8 cellular contexts compared by ENCODE assay signal in genomic region chr13:51832471-51833152, GRCh38. TPM values are rescaled to one million over a fixed set of nuclear protein-coding genes. Genes with fewer than 3 reads are reported as not detected.
DNase-seq lines count a peak whose midpoint lies in the region; ATAC-seq, FAIRE-seq and TF ChIP-seq lines count a peak whose summit lies in the region.

No MANE protein-coding gene starts in this region.

- no peaks in the 10 kb centered on the region for H3K4me1 ChIP-seq in Panc1 (ENCODE audit: control insufficient read depth, insufficient read depth, low read length)
- H3K4me1 ChIP-seq in kidney (ENCODE audit: control insufficient read depth in 1 of 2, insufficient read depth in 1 of 2, low read depth in 1 of 2, low read length in 2 of 2), result no peaks in the 10 kb centered on the region
- no peaks in the 10 kb centered on the region for H3K4me1 ChIP-seq in vagina

- FAIRE-seq in kidney (lab: Jason Lieb, UNC), result no peak

- H3K9me3 ChIP-seq in Panc1 (ENCODE audit: control insufficient read depth, insufficient read depth, low read depth, low read length) (no peaks in the 10 kb centered on the region), kidney (ENCODE audit: control insufficient read depth in 1 of 2, low read length in 2 of 2) (no peaks in the 10 kb centered on the region), vagina (no peaks in the 10 kb centered on the region)

- intact Hi-C loops in Panc1 (cut with micrococcal nuclease; ENCODE audit: unreplicated experiment) (no loop called here), kidney (cut with DNase I) (no loop called here), vagina (cut with DNase I) (no loop called here)

- H3K9ac ChIP-seq in kidney (ENCODE audit: low read length in 2 of 2), result no peak overlapping the region

- peak; percentile 68 for DNase-seq in AG20443 (ENCODE audit: low spot score)
- DNase-seq in Panc1 (ENCODE audit: low read depth, low spot score), result no peak
- peak; percentile 14 for DNase-seq in astrocyte of the hippocampus (ENCODE audit: low read depth, low spot score)
- DNase-seq in kidney, result no peak
- DNase-seq in vagina (ENCODE audit: extremely low spot score in 2 of 2), result peak in 1 of 2 donors; percentile 81
- DNase-seq in kidney glomerular epithelial cell (lab: John Stamatoyannopoulos, UW), result no peak

- POLR2A ChIA-PET in Panc1 (lab: Charles Lee), result no interaction called here

- H3K36me3 ChIP-seq in Panc1 (ENCODE audit: control insufficient read depth, insufficient read depth, low read length) (no peaks in the 10 kb centered on the region), kidney (ENCODE audit: control insufficient read depth in 1 of 2, insufficient read depth in 2 of 2, low read length in 2 of 2) (no peaks in the 10 kb centered on the region), vagina (no peaks in the 10 kb centered on the region)

- H3K27me3 ChIP-seq in Panc1 (ENCODE audit: control insufficient read depth, insufficient read depth, low read length), result peaks cover 4% of the 10 kb centered on the region; the same call in 1 of the 2 replicates
- no peaks in the 10 kb centered on the region for H3K27me3 ChIP-seq in vagina

- ATAC-seq in GM18508 (IDR thresholded peaks at IDR 0.05; ENCODE audit: insufficient read depth, unreplicated experiment) (peak; percentile 54), HG03045 (IDR thresholded peaks at IDR 0.05; ENCODE audit: unreplicated experiment) (peak; percentile 69), Panc1 (0 out of 2 replicates have a peak, but pooled peaks have one; percentile 73)

- TF ChIP-seq CTCF in Panc1 (IDR thresholded peaks at IDR 0.05) (peak; percentile 40), kidney (IDR thresholded peaks at IDR 0.05; ENCODE audit: borderline replicate concordance, extremely low read depth, insufficient read depth) (peak; percentile 36), vagina (IDR thresholded peaks at IDR 0.05) (peak; percentile 25 to 30 (median 26))

- no TSS peak for BruUV-seq in Panc1 (replicated peaks; lab: Mats Ljungman, UMichigan)

- H3K27ac ChIP-seq in Panc1 (ENCODE audit: low read length) (no peak overlapping the region), kidney (ENCODE audit: low read depth in 2 of 2, low read length in 2 of 2) (no peak overlapping the region), vagina (no peak overlapping the region)

- CTCF ChIA-PET in Panc1 (lab: Charles Lee), result no interaction called here

- TF ChIP-seq POLR2A in vagina (IDR thresholded peaks at IDR 0.05), result no peak

- in situ Hi-C loops in Panc1 (cut with HindIII; ENCODE audit: low pct_unique_long_range_greater_than_20kb, low sequenced_read_pairs), result no loop called here

- no peak overlapping the region for H3K4me3 ChIP-seq in Panc1 (ENCODE audit: low read depth in 2 of 2, low read length in 2 of 2)
- H3K4me3 ChIP-seq in kidney (ENCODE audit: low read length in 2 of 2), result no peak overlapping the region
- no peak overlapping the region for H3K4me3 ChIP-seq in vagina

RNA-seq across cellular contexts. Expression of gene TMEM272, which starts 12.4 kb away (rescaled TPM):
- total RNA-seq in Panc1 (2021; ENCODE audit: unreplicated experiment) (0.15 TPM), kidney (0.19 TPM), vagina (0.25 TPM)
- polyA plus RNA-seq in Panc1 (2012; ENCODE audit: insufficient read length), result not detected
- 0.28 TPM for polyA plus RNA-seq in kidney (ENCODE audit: insufficient read depth, low read depth, low replicate concordance)

RNA-seq across cellular contexts. Expression of gene DHRS12, which starts 28.6 kb away (rescaled TPM):
- 10.7 TPM for total RNA-seq in Panc1 (2021; ENCODE audit: unreplicated experiment)
- 14.6 TPM for polyA plus RNA-seq in Panc1 (2012; ENCODE audit: insufficient read length)
- total RNA-seq in kidney, result 20.4 TPM
- polyA plus RNA-seq in kidney (ENCODE audit: insufficient read depth, low read depth, low replicate concordance), result 36.1 TPM
- total RNA-seq in vagina, result 12.5 TPM

RNA-seq across cellular contexts. Expression of gene CCDC70, which starts 29.2 kb away (rescaled TPM):
- not detected for total RNA-seq in Panc1 (2021; ENCODE audit: unreplicated experiment)
- polyA plus RNA-seq in Panc1 (2012; ENCODE audit: insufficient read length), result not detected
- total RNA-seq in kidney, result not detected
- polyA plus RNA-seq in kidney (ENCODE audit: insufficient read depth, low read depth, low replicate concordance), result not detected
- total RNA-seq in vagina, result not detected

Comparison
In these comparisons a context has a peak if more than half of its experiments do, and no peak if none do; other contexts are left out.
1. DNase-seq: peak in AG20443 (single experiment) and astrocyte of the hippocampus (single experiment); none in Panc1 (single experiment), kidney (single experiment) and kidney glomerular epithelial cell (single experiment).
2. Peak in every context shown above with its lines, with median percentiles within 50 percentile points of each other: ATAC-seq and CTCF ChIP-seq.